Comparison of ENCODE assay signal across 19 cellular contexts in the genomic region with DNA sequence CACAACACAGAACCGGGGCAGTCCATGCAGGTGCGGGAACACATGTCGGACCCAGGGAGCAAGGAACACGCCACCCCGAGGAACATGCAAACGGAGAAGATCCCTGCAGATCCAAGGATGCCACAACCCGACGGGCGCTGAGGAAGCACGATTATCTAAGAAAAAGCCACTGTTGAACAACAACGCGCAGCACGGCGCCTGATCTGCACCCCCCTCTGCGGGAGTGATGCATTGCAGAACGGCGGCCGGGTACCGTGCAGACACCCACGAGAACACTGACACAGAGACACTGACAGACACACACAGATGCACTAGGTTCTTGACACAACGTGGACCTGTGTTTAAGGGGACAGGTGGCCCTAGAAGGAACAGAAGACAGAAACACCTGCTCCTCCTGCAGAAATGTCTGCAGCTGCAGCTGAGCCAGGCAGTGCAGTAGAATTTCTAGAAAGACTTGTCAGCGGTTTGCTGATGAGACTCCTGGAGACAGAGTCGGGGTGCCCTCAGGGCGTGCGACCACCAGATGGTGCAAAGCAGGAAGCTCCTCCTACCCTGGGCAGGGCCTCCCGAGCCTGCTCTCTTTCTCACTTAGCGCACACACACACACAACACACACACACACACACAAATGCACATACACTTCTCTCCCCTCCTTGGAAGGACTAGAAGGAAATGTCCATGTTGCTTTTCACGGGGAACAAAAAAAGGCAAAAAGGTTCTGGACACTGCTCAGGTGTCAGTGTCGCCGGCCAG. TPM values are rescaled to one million over a fixed set of nuclear protein-coding genes. Genes with fewer than 3 reads are reported as not detected.
"Had no signal": no experiment of that assay in that cellular context is flagged by ENCODE, and none has a peak within 500 bp of the region (broad histone marks: within the 10 kb centered on the region; RNA-seq: fewer than 3 reads in every experiment).

No MANE protein-coding gene starts in this region.

- H3K4me1 ChIP-seq: breast epithelium, foreskin keratinocyte, right atrium auricular region, upper lobe of left lung had no signal

- H3K27ac Mint-ChIP-seq: dendritic cell treated with granulocyte-macrophage colony-stimulating factor and Interleukin-4, amounts not matched to agents 40 ng/mL and 50 ng/mL, for 4 days; effector memory CD8-positive, alpha-beta T cell; naive thymus-derived CD8-positive, alpha-beta T cell; progenitor cell of endocrine pancreas had no signal

- H3K27ac ChIP-seq: breast epithelium, foreskin keratinocyte, right atrium auricular region, skin epidermis, upper lobe of left lung had no signal

- ATAC-seq: activated CD4-positive, CD25-positive, alpha-beta regulatory T cell treated with anti-CD3 and anti-CD28 coated beads, Interleukin-2, amount 50 U/mL, for 24 hours; effector memory CD8-positive, alpha-beta T cell; foreskin keratinocyte; left ventricle myocardium superior; naive thymus-derived CD8-positive, alpha-beta T cell had no signal

- H3K4me3 ChIP-seq: breast epithelium, right atrium auricular region, skin epidermis, upper lobe of left lung had no signal

- DNase-seq: activated naive CD4-positive, alpha-beta T cell; activated T-cell treated with anti-CD3 and anti-CD28 coated beads for 4 hours; aorta; effector memory CD8-positive, alpha-beta T cell; foreskin keratinocyte; kidney glomerular epithelial cell; left ventricle myocardium superior; mesenchymal stem cell; naive thymus-derived CD8-positive, alpha-beta T cell; stimulated activated CD4-positive, alpha-beta T cell treated with anti-CD3 and anti-CD28 coated beads, Interleukin-4, amount 100 ng/mL, for 24 hours; stimulated activated CD8-positive, alpha-beta memory T cell treated with anti-CD3 and anti-CD28 coated beads, Interleukin-4, amount 100 ng/mL, for 48 hours; stimulated activated naive CD4-positive, alpha-beta T cell treated with Interleukin-2 at 50 U/mL for 16 hours had no signal

- H3K4me3 Mint-ChIP-seq: dendritic cell treated with granulocyte-macrophage colony-stimulating factor and Interleukin-4, amounts not matched to agents 40 ng/mL and 50 ng/mL, for 4 days; effector memory CD8-positive, alpha-beta T cell; naive thymus-derived CD8-positive, alpha-beta T cell had no signal

- H3K36me3 ChIP-seq: breast epithelium, right atrium auricular region, upper lobe of left lung had no signal

- H3K9me3 Mint-ChIP-seq: dendritic cell treated with granulocyte-macrophage colony-stimulating factor and Interleukin-4, amounts not matched to agents 40 ng/mL and 50 ng/mL, for 4 days; effector memory CD8-positive, alpha-beta T cell; naive thymus-derived CD8-positive, alpha-beta T cell had no signal

- H3K9me3 ChIP-seq: breast epithelium, right atrium auricular region, upper lobe of left lung had no signal

RNA-seq across cellular contexts. Expression of gene NPTX1, which starts 7.5 kb away (rescaled TPM):
- total RNA-seq: left ventricle myocardium superior; naive thymus-derived CD8-positive, alpha-beta T cell; progenitor cell of endocrine pancreas; right atrium auricular region had no signal
- polyA plus RNA-seq: foreskin keratinocyte; naive thymus-derived CD8-positive, alpha-beta T cell had no signal
